In the genomic region with DNA sequence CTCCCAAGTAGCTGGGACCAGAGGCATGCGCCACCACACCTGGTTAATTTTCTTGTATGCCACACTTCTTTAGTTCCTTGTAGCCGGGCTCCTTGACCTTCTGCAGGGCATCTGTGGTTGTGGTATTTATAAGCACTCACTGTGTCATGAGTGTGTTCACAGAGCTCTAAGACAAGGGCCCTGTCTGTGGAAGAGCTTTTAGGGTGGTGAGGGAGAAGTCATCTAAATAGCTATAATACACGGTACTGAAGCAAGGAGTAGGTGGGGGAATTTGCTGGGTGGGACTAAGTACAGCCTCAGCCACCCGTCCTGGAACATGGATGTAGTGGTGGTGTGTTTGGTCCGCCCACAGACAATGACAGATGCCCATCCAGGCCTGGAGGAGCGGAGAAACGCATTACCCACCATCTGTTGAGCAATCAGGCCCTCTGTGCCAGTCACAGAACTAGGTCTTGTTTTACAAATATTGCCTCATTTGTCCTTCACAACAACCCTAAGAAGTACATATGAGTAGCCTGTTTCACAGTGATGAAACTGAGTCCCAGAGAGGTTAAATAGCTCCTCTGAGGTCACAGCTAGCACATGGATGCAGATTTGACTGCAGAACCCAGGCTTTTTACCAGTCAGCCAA, we compare ENCODE assay signal across 10 cellular contexts. TPM values are rescaled to one million over a fixed set of nuclear protein-coding genes. Genes with fewer than 3 reads are reported as not detected.
DNase-seq lines count a peak whose midpoint lies in the region; ATAC-seq and TF ChIP-seq lines count a peak whose summit lies in the region.
"Had no signal": no experiment of that assay in that cellular context is flagged by ENCODE, and none has a peak within 500 bp of the region (broad histone marks: within the 10 kb centered on the region; RNA-seq: fewer than 3 reads in every experiment).

No MANE protein-coding gene starts in this region.

- peak overlapping the region; percentile 17 to 69 (median 39) for H3K27ac ChIP-seq in Peyer's patch
- no peak overlapping the region for H3K27ac ChIP-seq in CD4-positive, alpha-beta memory T cell (ENCODE audit: low read depth, low read length)

- peaks cover 12% of the 10 kb centered on the region for H3K36me3 Mint-ChIP-seq in stimulated activated effector memory CD8-positive, alpha-beta T cell treated with anti-CD3 and anti-CD28 coated beads, Interleukin-12 subunit alpha, Interleukin-12 subunit beta, amount 100 ng/mL, for 72 hours
- peaks cover 0 to 10% of the 10 kb centered on the region in 2 donors for H3K36me3 Mint-ChIP-seq in CD4-positive, alpha-beta memory T cell

- peaks cover 0 to 64% (median 9%) of the 10 kb centered on the region in 4 donors for H3K4me1 ChIP-seq in Peyer's patch
- H3K4me1 ChIP-seq in CD4-positive, alpha-beta memory T cell (ENCODE audit: insufficient read depth, low read length), result peaks cover 4% of the 10 kb centered on the region

- POLR2A ChIA-PET in CD4-positive, alpha-beta memory T cell (lab: Charles Lee; ENCODE audit: partially characterized antibody), result interaction anchor here (1.5 to 2.1 kb wide), 2 partner anchors 10 to 33 kb away, joined by 5 to 9 read pairs; a partner anchor contains a TSS

- H3K9me3 ChIP-seq in Peyer's patch, result no peaks in the 10 kb centered on the region
- no peaks in the 10 kb centered on the region for H3K9me3 ChIP-seq in CD4-positive, alpha-beta memory T cell (ENCODE audit: control insufficient read depth in 1 of 2, low read length in 2 of 2)

- peak; percentile 29 for ATAC-seq in GM21529 (IDR thresholded peaks at IDR 0.05; ENCODE audit: unreplicated experiment)
- ATAC-seq in stimulated activated effector memory CD8-positive, alpha-beta T cell treated with anti-CD3 and anti-CD28 coated beads, Interleukin-12 subunit alpha, Interleukin-12 subunit beta, amount 100 ng/mL, for 72 hours, result peak; percentile 48
- ATAC-seq in GM21423 (IDR thresholded peaks at IDR 0.05; ENCODE audit: unreplicated experiment), result no peak
- ATAC-seq: K562 had no signal

- H3K4me3 ChIP-seq in Peyer's patch, result no peak overlapping the region
- H3K4me3 ChIP-seq in foreskin fibroblast (ENCODE audit: low read depth in 1 of 2, low read length in 2 of 2), result no peak overlapping the region
- H3K4me3 ChIP-seq in CD4-positive, alpha-beta memory T cell (ENCODE audit: low read length in 2 of 2), result no peak overlapping the region
- H3K4me3 ChIP-seq: K562 had no signal

- no peak for TF ChIP-seq POLR2A in Peyer's patch (IDR thresholded peaks at IDR 0.05)

- peak overlapping the region; percentile 60 for H3K27ac Mint-ChIP-seq in stimulated activated effector memory CD8-positive, alpha-beta T cell treated with anti-CD3 and anti-CD28 coated beads, Interleukin-12 subunit alpha, Interleukin-12 subunit beta, amount 100 ng/mL, for 72 hours
- no peak overlapping the region for H3K27ac Mint-ChIP-seq in CD4-positive, alpha-beta memory T cell

- H3K36me3 ChIP-seq in Peyer's patch, result peaks cover 0 to 4% (median 0%) of the 10 kb centered on the region in 3 donors
- H3K36me3 ChIP-seq in CD4-positive, alpha-beta memory T cell (ENCODE audit: insufficient read depth, low read length), result no peaks in the 10 kb centered on the region

- no peaks in the 10 kb centered on the region for H3K27me3 Mint-ChIP-seq in CD4-positive, alpha-beta memory T cell

- intact Hi-C loops in CD4-positive, alpha-beta memory T cell (cut with micrococcal nuclease), result no loop called here

- DNase-seq in Peyer's patch, result no peak
- peak; percentile 57 to 64 for DNase-seq in foreskin fibroblast
- DNase-seq in stimulated activated effector memory CD8-positive, alpha-beta T cell treated with anti-CD3 and anti-CD28 coated beads, Interleukin-12 subunit alpha, Interleukin-12 subunit beta, amount 100 ng/mL, for 72 hours (ENCODE audit: low spot score in 2 of 2), result no peak
- DNase-seq in AG08395 (ENCODE audit: low spot score), result no peak
- no peak for DNase-seq in CD4-positive, alpha-beta memory T cell
- no peak for DNase-seq in NCI-H187 (lab: John Stamatoyannopoulos, UW)
- DNase-seq: activated CD4-positive, alpha-beta T cell treated with anti-CD3 and anti-CD28 coated beads, Interleukin-2, amount 50 U/mL, for 4 hours had no signal

- TF ChIP-seq CTCF in Peyer's patch (IDR thresholded peaks at IDR 0.05) (no peak), foreskin fibroblast (IDR thresholded peaks at IDR 0.05; ENCODE audit: low read depth, low read length) (no peak)

- no peak overlapping the region for H3K4me3 Mint-ChIP-seq in stimulated activated effector memory CD8-positive, alpha-beta T cell treated with anti-CD3 and anti-CD28 coated beads, Interleukin-12 subunit alpha, Interleukin-12 subunit beta, amount 100 ng/mL, for 72 hours
- no peak overlapping the region for H3K4me3 Mint-ChIP-seq in CD4-positive, alpha-beta memory T cell

- CTCF ChIA-PET in CD4-positive, alpha-beta memory T cell (lab: Charles Lee; ENCODE audit: partially characterized antibody), result interaction anchor here (1.0 to 3.1 kb wide), 3 partner anchors 20 to 77 kb away, joined by 3 to 13 read pairs (median 4); no protein-coding TSS in a partner anchor

- H3K4me1 Mint-ChIP-seq in stimulated activated effector memory CD8-positive, alpha-beta T cell treated with anti-CD3 and anti-CD28 coated beads, Interleukin-12 subunit alpha, Interleukin-12 subunit beta, amount 100 ng/mL, for 72 hours, result peaks cover 53% of the 10 kb centered on the region
- H3K4me1 Mint-ChIP-seq in CD4-positive, alpha-beta memory T cell, result peaks cover 15 to 43% (median 26%) of the 10 kb centered on the region in 4 donors

- H3K27me3 ChIP-seq in Peyer's patch, result no peaks in the 10 kb centered on the region
- H3K27me3 ChIP-seq in CD4-positive, alpha-beta memory T cell (ENCODE audit: insufficient read depth, low read length), result no peaks in the 10 kb centered on the region

- no peaks in the 10 kb centered on the region for H3K9me3 Mint-ChIP-seq in stimulated activated effector memory CD8-positive, alpha-beta T cell treated with anti-CD3 and anti-CD28 coated beads, Interleukin-12 subunit alpha, Interleukin-12 subunit beta, amount 100 ng/mL, for 72 hours
- no peaks in the 10 kb centered on the region for H3K9me3 Mint-ChIP-seq in CD4-positive, alpha-beta memory T cell

RNA-seq across cellular contexts. Expression of a gene that starts 10.1 kb away (rescaled TPM):
- 100 to 1,000 TPM; 115 to 394 (median 356) TPM for total RNA-seq in Peyer's patch
- total RNA-seq in CD4-positive, alpha-beta memory T cell, result 10 to 100 TPM; 64.8 to 65.0 TPM
- polyA plus RNA-seq in CD4-positive, alpha-beta memory T cell, result 10 to 100 TPM; 79.6 to 81.2 TPM

RNA-seq across cellular contexts. Expression of a gene that starts 10.5 kb away (rescaled TPM):
- 10 to 100 TPM; 20.6 to 31.3 (median 23.0) TPM for total RNA-seq in Peyer's patch
- total RNA-seq in CD4-positive, alpha-beta memory T cell, result 10 to 100 TPM; 37.7 to 39.2 TPM
- 10 to 100 TPM; 19.7 to 31.6 TPM for polyA plus RNA-seq in CD4-positive, alpha-beta memory T cell

RNA-seq across cellular contexts. Expression of a gene that starts 32.4 kb away (rescaled TPM):
- total RNA-seq in Peyer's patch, result 10 to 100 TPM; 18.2 to 78.6 (median 74.4) TPM
- total RNA-seq in CD4-positive, alpha-beta memory T cell, result 10 to 100 TPM; 37.5 to 38.7 TPM
- polyA plus RNA-seq in CD4-positive, alpha-beta memory T cell, result 10 to 100 TPM in 1 of 2 donors, 1 to 10 TPM in 1; 9.6 to 26.5 TPM

Comparison
In these comparisons a context has a peak if more than half of its experiments do, and no peak if none do; other contexts are left out.
1. DNase-seq: peak in foreskin fibroblast (2 of 2); none in Peyer's patch (0 of 3), stimulated activated effector memory CD8-positive, alpha-beta T cell treated with anti-CD3 and anti-CD28 coated beads, Interleukin-12 subunit alpha, Interleukin-12 subunit beta, amount 100 ng/mL, for 72 hours (0 of 2), AG08395 (single experiment), CD4-positive, alpha-beta memory T cell (0 of 5) and NCI-H187 (0 of 2).